8 cellular contexts compared by ENCODE assay signal in genomic region chr21:45289655-45290515, GRCh38. TPM values are rescaled to one million over a fixed set of nuclear protein-coding genes. Genes with fewer than 3 reads are reported as not detected.
DNase-seq lines count a peak whose midpoint lies in the region; ATAC-seq, FAIRE-seq and TF ChIP-seq lines count a peak whose summit lies in the region.

No MANE protein-coding gene starts in this region.

- TF ChIP-seq EP300 in A549 (IDR thresholded peaks at IDR 0.05) = no peak

- H3K4me1 Mint-ChIP-seq in activated T-helper 1 cell treated with anti-CD3 and anti-CD28 coated beads, Interleukin-12 subunit alpha, Interleukin-12 subunit beta, Interleukin-2, Interleukin-4 antibody, amounts not matched to agents 30 ng/mL and 10 ng/mL and 1 ng/mL, durations not matched to agents 14 hours and 24 hours and 36 hours (ENCODE audit: low read depth) = peaks cover 11% of the 10 kb centered on the region

- peaks cover 20% of the 10 kb centered on the region for H3K4me1 ChIP-seq in A549

- no peak for FAIRE-seq in A549 (lab: Jason Lieb, UNC)

- ATAC-seq in A549 = no peak
- ATAC-seq in HG03521 (IDR thresholded peaks at IDR 0.05; ENCODE audit: unreplicated experiment) = no peak

- WGBS in A549 (ENCODE audit: missing lambda C conversion rate) = 91% methylated on average over 19 of the region's 19 CpGs

- H3K27ac ChIP-seq in A549 = no peak overlapping the region

- H3K9me3 ChIP-seq in A549 = no peaks in the 10 kb centered on the region

- H3K36me3 Mint-ChIP-seq in activated T-helper 1 cell treated with anti-CD3 and anti-CD28 coated beads, Interleukin-12 subunit alpha, Interleukin-12 subunit beta, Interleukin-2, Interleukin-4 antibody, amounts not matched to agents 30 ng/mL and 10 ng/mL and 1 ng/mL, durations not matched to agents 14 hours and 24 hours and 36 hours (ENCODE audit: low read depth) = peaks cover 7% of the 10 kb centered on the region

- CTCF ChIA-PET in A549 (lab: Yijun Ruan, JAX) = interaction anchor here (0.6 to 8.3 kb wide), 7 partner anchors 81 to 531 kb away, joined by 3 to 97 read pairs (median 5); no protein-coding TSS in a partner anchor

- TF ChIP-seq RAD21 in A549 (conservative IDR thresholded peaks at IDR 0.05 in 1 of 2, IDR thresholded peaks at IDR 0.05 in 1 of 2) = no peak

- H3K4me2 ChIP-seq in A549 = no peak overlapping the region

- H3K4me3 ChIP-seq in A549 = no peak overlapping the region

- no peak overlapping the region for H3K27ac Mint-ChIP-seq in activated T-helper 1 cell treated with anti-CD3 and anti-CD28 coated beads, Interleukin-12 subunit alpha, Interleukin-12 subunit beta, Interleukin-2, Interleukin-4 antibody, amounts not matched to agents 30 ng/mL and 10 ng/mL and 1 ng/mL, durations not matched to agents 14 hours and 24 hours and 36 hours

- peak overlapping the region; percentile 58 for H3K4me3 Mint-ChIP-seq in activated T-helper 1 cell treated with anti-CD3 and anti-CD28 coated beads, Interleukin-12 subunit alpha, Interleukin-12 subunit beta, Interleukin-2, Interleukin-4 antibody, amounts not matched to agents 30 ng/mL and 10 ng/mL and 1 ng/mL, durations not matched to agents 14 hours and 24 hours and 36 hours

- peak; percentile 21 to 42 for DNase-seq in A549 (ENCODE audit: low read depth in 1 of 2, low spot score in 1 of 2)
- peak; percentile 37 for DNase-seq in EH (ENCODE audit: low read depth)
- no peak for DNase-seq in activated T-helper 1 cell treated with anti-CD3 and anti-CD28 coated beads, Interleukin-12 subunit alpha, Interleukin-12 subunit beta, Interleukin-2, Interleukin-4 antibody, amounts not matched to agents 30 ng/mL and 10 ng/mL and 1 ng/mL, durations not matched to agents 14 hours and 24 hours and 36 hours (ENCODE audit: low spot score)
- DNase-seq in left kidney (ENCODE audit: low read depth, low spot score) = peak; percentile 46
- DNase-seq in NCI-H226 = no peak
- DNase-seq in SHP77 treated with DMSO at 0.1 percent for 48 hours (lab: John Stamatoyannopoulos, UW) = no peak
- no peak for DNase-seq in NCI-H146 (lab: John Stamatoyannopoulos, UW)

- POLR2A ChIA-PET in A549 (lab: Yijun Ruan, JAX) = interaction anchor here (0.7 kb wide), 1 partner anchor 74 kb away, joined by 4 read pairs; no protein-coding TSS in a partner anchor

- TF ChIP-seq CTCF in A549 (IDR thresholded peaks at IDR 0.05) = no peak

- TF ChIP-seq POLR2A in A549 (IDR thresholded peaks at IDR 0.05; ENCODE audit: low read length) = no peak

- H3K27me3 Mint-ChIP-seq in activated T-helper 1 cell treated with anti-CD3 and anti-CD28 coated beads, Interleukin-12 subunit alpha, Interleukin-12 subunit beta, Interleukin-2, Interleukin-4 antibody, amounts not matched to agents 30 ng/mL and 10 ng/mL and 1 ng/mL, durations not matched to agents 14 hours and 24 hours and 36 hours (ENCODE audit: insufficient read depth) = peaks cover 12% of the 10 kb centered on the region

- no peaks in the 10 kb centered on the region for H3K9me3 Mint-ChIP-seq in activated T-helper 1 cell treated with anti-CD3 and anti-CD28 coated beads, Interleukin-12 subunit alpha, Interleukin-12 subunit beta, Interleukin-2, Interleukin-4 antibody, amounts not matched to agents 30 ng/mL and 10 ng/mL and 1 ng/mL, durations not matched to agents 14 hours and 24 hours and 36 hours

- intact Hi-C loops in activated T-helper 1 cell treated with anti-CD3 and anti-CD28 coated beads, Interleukin-12 subunit alpha, Interleukin-12 subunit beta, Interleukin-2, Interleukin-4 antibody, amounts not matched to agents 30 ng/mL and 10 ng/mL and 1 ng/mL, durations not matched to agents 14 hours and 24 hours and 36 hours (cut with micrococcal nuclease) = loop anchor here (1.0 to 5.0 kb wide), 3 partner anchors 302 to 473 kb away; partner anchors contain the start of genes PCBP3 and SUMO3

TF ChIP-seq in A549, 52 proteins besides CTCF, POLR2A, EP300 and RAD21:
- TF ChIP-seq NR3C1 (IDR thresholded peaks at IDR 0.05) (no peak), PHF8 (IDR thresholded peaks at IDR 0.05; ENCODE audit: borderline replicate concordance, low read depth) (no peak)
TF ChIP-seq in A549: peak in this region for 0.

RNA-seq across cellular contexts. Expression of gene POFUT2, which starts 2.2 kb away (rescaled TPM):
- polyA plus RNA-seq in A549 (2011; rRNA removed) = 10.5 and 10.7 TPM in 2 replicates
- polyA plus RNA-seq in A549 (2012; cell fraction: cytosol; rRNA removed) = 10.3 and 12.3 TPM in 2 replicates
- 53.6 and 61.8 TPM in 2 replicates for polyA plus RNA-seq in A549 (2012; cell fraction: nucleus; rRNA removed)
- polyA plus RNA-seq in A549 (2017; fragmentation: RNase III; extraction: RNeasy Plus Mini Kit Qiagen cat#74134 plus additional on column Dnase treatment) = 14.7 to 16.6 TPM (median 16.1 TPM) in 3 replicates
- polyA minus RNA-seq in A549 (2011; rRNA and poly(A)+ RNA removed) = 6.4 and 11.6 TPM in 2 replicates
- 14.3 and 17.6 TPM in 2 replicates for total RNA-seq in activated T-helper 1 cell treated with anti-CD3 and anti-CD28 coated beads, Interleukin-12 subunit alpha, Interleukin-12 subunit beta, Interleukin-2, Interleukin-4 antibody, amounts not matched to agents 30 ng/mL and 10 ng/mL and 1 ng/mL, durations not matched to agents 14 hours and 24 hours and 36 hours

Comparison
In these comparisons a context has a peak if more than half of its experiments do, and no peak if none do; other contexts are left out.
1. DNase-seq: peak in A549 (2 of 2), EH (single experiment) and left kidney (single experiment); none in activated T-helper 1 cell treated with anti-CD3 and anti-CD28 coated beads, Interleukin-12 subunit alpha, Interleukin-12 subunit beta, Interleukin-2, Interleukin-4 antibody, amounts not matched to agents 30 ng/mL and 10 ng/mL and 1 ng/mL, durations not matched to agents 14 hours and 24 hours and 36 hours (single experiment), NCI-H226 (single experiment), SHP77 treated with DMSO at 0.1 percent for 48 hours (single experiment) and NCI-H146 (single experiment).